ENCODE assay signal across 27 cellular contexts in the genomic region with DNA sequence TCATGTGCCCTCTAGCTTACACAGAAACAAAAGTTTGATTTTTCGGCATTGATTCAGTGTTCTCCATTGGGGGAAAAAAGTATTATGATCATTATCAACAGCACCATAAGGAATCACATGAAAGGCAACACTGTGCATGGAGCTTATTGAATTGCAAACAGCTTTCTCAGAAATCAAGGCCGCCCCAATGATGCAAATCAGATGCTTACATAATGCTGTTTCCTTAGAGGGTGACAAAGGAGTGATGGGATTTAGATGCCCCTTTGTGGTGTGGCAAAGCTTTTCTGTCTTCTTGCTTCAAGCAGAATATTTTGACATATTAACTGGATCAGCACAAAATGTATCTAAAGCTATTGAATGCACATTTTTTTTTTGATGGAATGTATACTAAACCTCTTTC.
"Had no signal": no experiment of that assay in that cellular context is flagged by ENCODE, and none has a peak within 500 bp of the region (broad histone marks: within the 10 kb centered on the region; RNA-seq: fewer than 3 reads in every experiment).

No MANE protein-coding gene starts in this region.

- H3K4me2 ChIP-seq: hepatocyte had no signal

- H3K36me3 ChIP-seq: esophagus muscularis mucosa, gastroesophageal sphincter, heart left ventricle, neutrophil, sigmoid colon, stomach, thyroid gland, vagina had no signal

- H3K9me3 Mint-ChIP-seq: naive thymus-derived CD4-positive, alpha-beta T cell; stimulated activated effector memory CD8-positive, alpha-beta T cell treated with anti-CD3 and anti-CD28 coated beads, Interleukin-12 subunit alpha, Interleukin-12 subunit beta, amount 100 ng/mL, for 72 hours had no signal

- H3K4me3 ChIP-seq: dorsolateral prefrontal cortex, esophagus muscularis mucosa, gastroesophageal sphincter, heart left ventricle, hepatocyte, lung, psoas muscle, sigmoid colon, stomach, thyroid gland, vagina had no signal

- H3K4me1 ChIP-seq: esophagus muscularis mucosa, foreskin keratinocyte, gastroesophageal sphincter, heart left ventricle, psoas muscle, sigmoid colon, stomach, vagina had no signal

- H2AFZ ChIP-seq: hepatocyte had no signal

- H3K27ac Mint-ChIP-seq: mesothelial cell of epicardium; naive thymus-derived CD4-positive, alpha-beta T cell; nephron; stimulated activated effector memory CD8-positive, alpha-beta T cell treated with anti-CD3 and anti-CD28 coated beads, Interleukin-12 subunit alpha, Interleukin-12 subunit beta, amount 100 ng/mL, for 72 hours had no signal

- H3K27ac ChIP-seq: dorsolateral prefrontal cortex, esophagus muscularis mucosa, foreskin keratinocyte, gastroesophageal sphincter, heart left ventricle, hepatocyte, neutrophil, psoas muscle, sigmoid colon, stomach, thyroid gland, vagina had no signal

- H3K4me1 Mint-ChIP-seq: mesothelial cell of epicardium had no signal

- H3K36me3 Mint-ChIP-seq: mesothelial cell of epicardium; naive thymus-derived CD4-positive, alpha-beta T cell; stimulated activated effector memory CD8-positive, alpha-beta T cell treated with anti-CD3 and anti-CD28 coated beads, Interleukin-12 subunit alpha, Interleukin-12 subunit beta, amount 100 ng/mL, for 72 hours had no signal

- DNase-seq: dorsolateral prefrontal cortex; effector CD4-positive, alpha-beta T cell; foreskin keratinocyte; heart left ventricle; kidney; mesenchymal stem cell; naive thymus-derived CD4-positive, alpha-beta T cell; posterior cingulate gyrus; psoas muscle; right cardiac atrium; sigmoid colon; stimulated activated CD4-positive, alpha-beta T cell treated with anti-CD3 and anti-CD28 coated beads, Interleukin-2, amount 100 ng/mL, for 24 hours; stimulated activated CD4-positive, alpha-beta T cell treated with anti-CD3 and anti-CD28 coated beads, Interleukin-4, amount 100 ng/mL, for 24 hours; stimulated activated naive CD4-positive, alpha-beta T cell treated with Interleukin-2 at 50 U/mL for 16 hours; stomach; thyroid gland; trophoblast cell had no signal

- H3K4me3 Mint-ChIP-seq: mesothelial cell of epicardium; naive thymus-derived CD4-positive, alpha-beta T cell; nephron; stimulated activated effector memory CD8-positive, alpha-beta T cell treated with anti-CD3 and anti-CD28 coated beads, Interleukin-12 subunit alpha, Interleukin-12 subunit beta, amount 100 ng/mL, for 72 hours had no signal

- H3K27me3 ChIP-seq: esophagus muscularis mucosa, foreskin keratinocyte, gastroesophageal sphincter, heart left ventricle, hepatocyte, neutrophil, sigmoid colon, stomach, thyroid gland, vagina had no signal

- H3K79me2 ChIP-seq: hepatocyte had no signal

- H3K9me3 ChIP-seq: esophagus muscularis mucosa, neutrophil, psoas muscle, sigmoid colon, stomach, thyroid gland, vagina had no signal

- ATAC-seq: foreskin keratinocyte; gastroesophageal sphincter; heart left ventricle; left lobe of liver; naive thymus-derived CD4-positive, alpha-beta T cell; psoas muscle; right cardiac atrium; stimulated activated effector memory CD8-positive, alpha-beta T cell treated with anti-CD3 and anti-CD28 coated beads, Interleukin-12 subunit alpha, Interleukin-12 subunit beta, amount 100 ng/mL, for 72 hours had no signal
